In genomic region chr6:92460133-92460532, GRCh38 we compare ENCODE assay signal across 23 cellular contexts.
"Had no signal": no experiment of that assay in that cellular context is flagged by ENCODE, and none has a peak within 500 bp of the region (broad histone marks: within the 10 kb centered on the region; RNA-seq: fewer than 3 reads in every experiment).

No MANE protein-coding gene starts in this region.

- H3K36me3 ChIP-seq: ascending aorta, breast epithelium, cardiac muscle cell, colonic mucosa had no signal

- H3K9me3 ChIP-seq: ascending aorta, colonic mucosa had no signal

- H3K27me3 ChIP-seq: ascending aorta, breast epithelium, cardiac muscle cell, colonic mucosa had no signal

- DNase-seq: activated CD4-positive, alpha-beta memory T cell treated with anti-CD3 and anti-CD28 coated beads, Interleukin-2, amount 10 ng/mL, durations not matched to agents 7 days and 5 days; activated CD4-positive, alpha-beta T cell treated with anti-CD3 and anti-CD28 coated beads for 1 hour; activated CD4-positive, alpha-beta T cell treated with anti-CD3 and anti-CD28 coated beads for 4 hours; activated CD4-positive, alpha-beta T cell treated with anti-CD3 and anti-CD28 coated beads, Interleukin-2, amount 10 ng/mL, durations not matched to agents 7 days and 5 days; activated CD4-positive, alpha-beta T cell treated with anti-CD3 and anti-CD28 coated beads, Interleukin-2, amount 50 U/mL, for 4 hours; activated CD8-positive, alpha-beta memory T cell treated with anti-CD3 and anti-CD28 coated beads, Interleukin-2, amount 50 U/mL, for 48 hours; activated gamma-delta T cell; activated naive CD4-positive, alpha-beta T cell; activated naive CD4-positive, alpha-beta T cell treated with anti-CD3 and anti-CD28 coated beads, Interleukin-2, amount 10 ng/mL, durations not matched to agents 7 days and 5 days; activated naive CD8-positive, alpha-beta T cell treated with anti-CD3 and anti-CD28 coated beads, Interleukin-2, amount 10 ng/mL, durations not matched to agents 7 days and 5 days; activated T-cell treated with anti-CD3 and anti-CD28 coated beads for 4 hours; activated T-cell treated with anti-CD3 and anti-CD28 coated beads, Interleukin-2, amount 50 U/mL, for 24 hours; activated T-cell treated with anti-CD3 and anti-CD28 coated beads, Interleukin-2, amount 50 U/mL, for 72 hours; central memory CD4-positive, alpha-beta T cell; cerebellar nuclear complex; colonic mucosa; effector CD8-positive, alpha-beta T cell; foreskin fibroblast; head of caudate nucleus; hippocampal formation had no signal

- H3K4me3 ChIP-seq: ascending aorta, breast epithelium, cardiac muscle cell, colonic mucosa had no signal
